In genomic region chr10:71621263-71621751, GRCh38 we compare ENCODE assay signal across 11 cellular contexts.
DNase-seq lines count a peak whose midpoint lies in the region; ATAC-seq and TF ChIP-seq lines count a peak whose summit lies in the region.
"Had no signal": no experiment of that assay in that cellular context is flagged by ENCODE, and none has a peak within 500 bp of the region (broad histone marks: within the 10 kb centered on the region; RNA-seq: fewer than 3 reads in every experiment).

No MANE protein-coding gene starts in this region.

- no peaks in the 10 kb centered on the region for H3K9me3 ChIP-seq in HUES48 (ENCODE audit: control insufficient read depth, insufficient read depth, low read length)
- H3K9me3 ChIP-seq: Peyer's patch had no signal

- H3K4me1 ChIP-seq in HUES48 (ENCODE audit: control insufficient read depth, insufficient read depth, low read length) (peaks cover 40% of the 10 kb centered on the region), foreskin keratinocyte (no peaks in the 10 kb centered on the region)

- H3K27me3 ChIP-seq in HUES48 (ENCODE audit: control insufficient read depth, insufficient read depth, low read length) (no peaks in the 10 kb centered on the region), foreskin keratinocyte (peaks cover 5% of the 10 kb centered on the region)
- H3K27me3 ChIP-seq: Peyer's patch had no signal

- no peaks in the 10 kb centered on the region for H3K36me3 ChIP-seq in HUES48 (ENCODE audit: control insufficient read depth, insufficient read depth, low read length)
- H3K36me3 ChIP-seq: Peyer's patch had no signal

- peak; percentile 70 for ATAC-seq in left lobe of liver
- ATAC-seq in foreskin keratinocyte: no peak

- TF ChIP-seq CTCF in choroid plexus epithelial cell (conservative IDR thresholded peaks at IDR 0.05; ENCODE audit: low read depth, low read length) (peak; percentile 33), foreskin keratinocyte (conservative IDR thresholded peaks at IDR 0.05) (no peak)

- H3K4me3 ChIP-seq in HUES48 (ENCODE audit: low read depth, low read length) (peak overlapping the region; percentile 36), choroid plexus epithelial cell (ENCODE audit: low read depth, low read length) (no peak overlapping the region)
- H3K4me3 ChIP-seq: Peyer's patch had no signal

- H3K27ac ChIP-seq in HUES48 (ENCODE audit: low read depth, low read length): peak overlapping the region; percentile 93
- H3K27ac ChIP-seq in substantia nigra (ENCODE audit: low read depth, low read length, poor library complexity, severe bottlenecking): peak overlapping the region; percentile 89
- H3K27ac ChIP-seq in foreskin keratinocyte: no peak overlapping the region
- H3K27ac ChIP-seq: Peyer's patch had no signal

- no peak for DNase-seq in choroid plexus epithelial cell (ENCODE audit: low read depth)
- DNase-seq in left lobe of liver (ENCODE audit: low spot score): peak; percentile 64
- peak in 40 of 49 donors; percentile 15 to 73 (median 49) for DNase-seq in substantia nigra (lab: John Stamatoyannopoulos, UW)
- no peak for DNase-seq in cortex of kidney (lab: John Stamatoyannopoulos, UW)
- no peak for DNase-seq in foreskin keratinocyte
- no peak for DNase-seq in kidney glomerular epithelial cell (lab: John Stamatoyannopoulos, UW)
- DNase-seq in epidermal melanocyte (ENCODE audit: insufficient read length, low spot score): no peak
- DNase-seq: activated CD4-positive, alpha-beta T cell treated with anti-CD3 and anti-CD28 coated beads, Interleukin-2, amount 50 U/mL, for 4 hours; KG1; Peyer's patch had no signal

- peak overlapping the region; percentile 23; the same call in 1 of the 2 replicates for H3K9ac ChIP-seq in HUES48 (ENCODE audit: low read depth, low read length)

Comparison
In these comparisons a context has a peak if more than half of its experiments do, and no peak if none do; other contexts are left out.
1. DNase-seq: peak in left lobe of liver (single experiment) and substantia nigra (40 of 49); none in choroid plexus epithelial cell (single experiment), cortex of kidney (single experiment), foreskin keratinocyte (0 of 2), kidney glomerular epithelial cell (single experiment) and epidermal melanocyte (single experiment).